In genomic region chr18:28425886-28426285, GRCh38 we compare ENCODE assay signal across 25 cellular contexts.
"Had no signal": no experiment of that assay in that cellular context is flagged by ENCODE, and none has a peak within 500 bp of the region (broad histone marks: within the 10 kb centered on the region; RNA-seq: fewer than 3 reads in every experiment).

No MANE protein-coding gene starts in this region.

- H3K27me3 Mint-ChIP-seq: dendritic cell treated with granulocyte-macrophage colony-stimulating factor and Interleukin-4, amounts not matched to agents 40 ng/mL and 50 ng/mL, for 4 days; effector memory CD8-positive, alpha-beta T cell had no signal

- H3K79me2 ChIP-seq: hepatocyte had no signal

- DNase-seq: colonic mucosa; cortex of kidney; dermis blood vessel endothelial cell; dorsolateral prefrontal cortex; effector CD4-positive, alpha-beta T cell; effector CD8-positive, alpha-beta T cell; effector memory CD4-positive, alpha-beta T cell; effector memory CD8-positive, alpha-beta T cell; endodermal cell; erythroblast; esophagus squamous epithelium; foreskin fibroblast; foreskin keratinocyte; foreskin melanocyte; gastrocnemius medialis; glutamatergic neuron; head of caudate nucleus; heart right ventricle had no signal

- H3K4me3 ChIP-seq: colonic mucosa, coronary artery, dorsolateral prefrontal cortex, esophagus muscularis mucosa, esophagus squamous epithelium, gastrocnemius medialis, gastroesophageal sphincter, heart right ventricle, hepatocyte had no signal

- ATAC-seq: effector memory CD8-positive, alpha-beta T cell; esophagus mucosa; foreskin keratinocyte; gastrocnemius medialis; gastroesophageal sphincter; heart right ventricle had no signal

- H3K4me3 Mint-ChIP-seq: dendritic cell treated with granulocyte-macrophage colony-stimulating factor and Interleukin-4, amounts not matched to agents 40 ng/mL and 50 ng/mL, for 4 days; effector memory CD8-positive, alpha-beta T cell; endodermal cell had no signal

- H2AFZ ChIP-seq: hepatocyte had no signal

- H3K27ac Mint-ChIP-seq: dendritic cell treated with granulocyte-macrophage colony-stimulating factor and Interleukin-4, amounts not matched to agents 40 ng/mL and 50 ng/mL, for 4 days; effector memory CD8-positive, alpha-beta T cell; endodermal cell had no signal

- H3K36me3 ChIP-seq: colonic mucosa, esophagus muscularis mucosa, esophagus squamous epithelium, gastrocnemius medialis, gastroesophageal sphincter, heart right ventricle had no signal

- H3K4me2 ChIP-seq: hepatocyte had no signal

- H3K27ac ChIP-seq: colonic mucosa, coronary artery, dorsolateral prefrontal cortex, epithelial cell of prostate, esophagus muscularis mucosa, esophagus squamous epithelium, foreskin keratinocyte, gastrocnemius medialis, gastroesophageal sphincter, heart right ventricle, hepatocyte had no signal

- H3K27me3 ChIP-seq: colonic mucosa, dorsolateral prefrontal cortex, esophagus muscularis mucosa, esophagus squamous epithelium, foreskin keratinocyte, gastrocnemius medialis, gastroesophageal sphincter, heart right ventricle, hepatocyte had no signal

- H3K4me1 ChIP-seq: colonic mucosa, esophagus muscularis mucosa, esophagus squamous epithelium, foreskin keratinocyte, gastrocnemius medialis, gastroesophageal sphincter, heart right ventricle had no signal

- H3K9me3 ChIP-seq: colonic mucosa, esophagus muscularis mucosa, esophagus squamous epithelium, gastrocnemius medialis had no signal
